ENCODE assay signal across 1 cellular context in the genomic region with DNA sequence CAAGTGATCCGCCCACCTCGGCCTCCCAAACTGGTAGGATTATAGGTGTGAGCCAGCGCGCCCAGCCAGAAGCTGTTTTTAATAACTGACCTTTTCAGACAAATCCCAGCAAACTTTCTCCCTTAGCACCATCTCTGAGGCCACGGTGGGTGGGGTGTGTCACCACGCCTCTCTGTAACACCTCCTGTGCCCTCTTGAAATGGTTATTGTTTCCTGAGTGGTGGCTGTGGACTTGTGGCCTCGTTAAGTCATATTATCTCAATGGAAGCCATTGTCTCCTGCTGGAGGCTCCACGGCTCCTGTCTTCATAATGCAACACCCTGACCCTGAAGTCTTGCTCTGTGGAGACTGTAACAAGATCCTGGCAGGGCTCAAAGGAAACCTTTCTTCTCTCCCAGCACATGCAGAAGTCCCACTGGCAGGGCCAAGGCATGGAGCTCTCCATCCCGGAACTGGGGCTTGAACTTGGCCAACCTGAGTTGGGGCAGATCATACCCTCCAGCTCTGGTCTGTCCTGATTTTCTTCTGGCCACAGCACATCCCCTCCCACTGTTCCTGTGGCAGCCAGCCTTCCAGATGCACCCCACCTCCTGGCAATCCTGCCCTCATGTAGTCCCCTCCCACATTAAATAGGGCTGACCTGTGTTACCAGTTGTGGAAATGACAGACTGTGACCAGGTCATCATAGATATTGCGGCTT.
TF ChIP-seq lines count a peak whose summit lies in the region.

No MANE protein-coding gene starts in this region.

TF ChIP-seq in HepG2, 621 proteins besides CTCF, POLR2A, EP300 and RAD21 (continued from another document and continues in another):
- peak; percentile 70; the same call in 1 of the 2 replicates for TF ChIP-seq NCOR1 (IDR thresholded peaks at IDR 0.05; ENCODE audit: borderline replicate concordance, low read length)
- TF ChIP-seq ZNF33A (CRISPR knock-in tag; IDR thresholded peaks at IDR 0.05; ENCODE audit: borderline replicate concordance): no peak
- TF ChIP-seq ZNF839 (CRISPR knock-in tag; IDR thresholded peaks at IDR 0.05; ENCODE audit: borderline replicate concordance): no peak
- no peak for TF ChIP-seq ZIK1 (CRISPR knock-in tag; IDR thresholded peaks at IDR 0.05; ENCODE audit: borderline replicate concordance, low read depth)
- no peak for TF ChIP-seq SP1 (IDR thresholded peaks at IDR 0.05)
- no peak for TF ChIP-seq SP1 (CRISPR knock-in tag; IDR thresholded peaks at IDR 0.05)
- no peak for TF ChIP-seq ZBTB8A (CRISPR knock-in tag; IDR thresholded peaks at IDR 0.05; ENCODE audit: borderline replicate concordance, low read depth)
- no peak for TF ChIP-seq ZNF260 (CRISPR knock-in tag; IDR thresholded peaks at IDR 0.05; ENCODE audit: borderline replicate concordance, low read depth)
- TF ChIP-seq SKI (IDR thresholded peaks at IDR 0.05; ENCODE audit: partially characterized antibody): no peak
- TF ChIP-seq, protein P1, sequence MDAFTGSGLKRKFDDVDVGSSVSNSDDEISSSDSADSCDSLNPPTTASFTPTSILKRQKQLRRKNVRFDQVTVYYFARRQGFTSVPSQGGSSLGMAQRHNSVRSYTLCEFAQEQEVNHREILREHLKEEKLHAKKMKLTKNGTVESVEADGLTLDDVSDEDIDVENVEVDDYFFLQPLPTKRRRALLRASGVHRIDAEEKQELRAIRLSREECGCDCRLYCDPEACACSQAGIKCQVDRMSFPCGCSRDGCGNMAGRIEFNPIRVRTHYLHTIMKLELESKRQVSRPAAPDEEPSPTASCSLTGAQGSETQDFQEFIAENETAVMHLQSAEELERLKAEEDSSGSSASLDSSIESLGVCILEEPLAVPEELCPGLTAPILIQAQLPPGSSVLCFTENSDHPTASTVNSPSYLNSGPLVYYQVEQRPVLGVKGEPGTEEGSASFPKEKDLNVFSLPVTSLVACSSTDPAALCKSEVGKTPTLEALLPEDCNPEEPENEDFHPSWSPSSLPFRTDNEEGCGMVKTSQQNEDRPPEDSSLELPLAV (CRISPR knock-in tag; conservative IDR thresholded peaks at IDR 0.05; ENCODE audit: low read depth): no peak
- TF ChIP-seq ARHGAP35 (CRISPR knock-in tag; IDR thresholded peaks at IDR 0.05; ENCODE audit: borderline replicate concordance): no peak
- TF ChIP-seq ZNF672 (CRISPR knock-in tag; IDR thresholded peaks at IDR 0.05): no peak
- TF ChIP-seq KDM5A (IDR thresholded peaks at IDR 0.05; ENCODE audit: borderline replicate concordance, low read length): no peak
- TF ChIP-seq ZNF891 (CRISPR knock-in tag; IDR thresholded peaks at IDR 0.05): no peak
- TF ChIP-seq, protein P2, sequence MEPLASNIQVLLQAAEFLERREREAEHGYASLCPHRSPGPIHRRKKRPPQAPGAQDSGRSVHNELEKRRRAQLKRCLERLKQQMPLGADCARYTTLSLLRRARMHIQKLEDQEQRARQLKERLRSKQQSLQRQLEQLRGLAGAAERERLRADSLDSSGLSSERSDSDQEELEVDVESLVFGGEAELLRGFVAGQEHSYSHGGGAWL (CRISPR knock-in tag; IDR thresholded peaks at IDR 0.05): no peak
- 0 out of 2 replicates have a peak, but pooled peaks have one; percentile 27 for TF ChIP-seq ZNF7 (CRISPR knock-in tag; IDR thresholded peaks at IDR 0.05)
- TF ChIP-seq, protein P3, sequence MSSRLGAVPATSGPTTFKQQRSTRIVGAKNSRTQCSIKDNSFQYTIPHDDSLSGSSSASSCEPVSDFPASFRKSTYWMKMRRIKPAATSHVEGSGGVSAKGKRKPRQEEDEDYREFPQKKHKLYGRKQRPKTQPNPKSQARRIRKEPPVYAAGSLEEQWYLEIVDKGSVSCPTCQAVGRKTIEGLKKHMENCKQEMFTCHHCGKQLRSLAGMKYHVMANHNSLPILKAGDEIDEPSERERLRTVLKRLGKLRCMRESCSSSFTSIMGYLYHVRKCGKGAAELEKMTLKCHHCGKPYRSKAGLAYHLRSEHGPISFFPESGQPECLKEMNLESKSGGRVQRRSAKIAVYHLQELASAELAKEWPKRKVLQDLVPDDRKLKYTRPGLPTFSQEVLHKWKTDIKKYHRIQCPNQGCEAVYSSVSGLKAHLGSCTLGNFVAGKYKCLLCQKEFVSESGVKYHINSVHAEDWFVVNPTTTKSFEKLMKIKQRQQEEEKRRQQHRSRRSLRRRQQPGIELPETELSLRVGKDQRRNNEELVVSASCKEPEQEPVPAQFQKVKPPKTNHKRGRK (CRISPR knock-in tag; IDR thresholded peaks at IDR 0.05): no peak
- TF ChIP-seq, protein P4, sequence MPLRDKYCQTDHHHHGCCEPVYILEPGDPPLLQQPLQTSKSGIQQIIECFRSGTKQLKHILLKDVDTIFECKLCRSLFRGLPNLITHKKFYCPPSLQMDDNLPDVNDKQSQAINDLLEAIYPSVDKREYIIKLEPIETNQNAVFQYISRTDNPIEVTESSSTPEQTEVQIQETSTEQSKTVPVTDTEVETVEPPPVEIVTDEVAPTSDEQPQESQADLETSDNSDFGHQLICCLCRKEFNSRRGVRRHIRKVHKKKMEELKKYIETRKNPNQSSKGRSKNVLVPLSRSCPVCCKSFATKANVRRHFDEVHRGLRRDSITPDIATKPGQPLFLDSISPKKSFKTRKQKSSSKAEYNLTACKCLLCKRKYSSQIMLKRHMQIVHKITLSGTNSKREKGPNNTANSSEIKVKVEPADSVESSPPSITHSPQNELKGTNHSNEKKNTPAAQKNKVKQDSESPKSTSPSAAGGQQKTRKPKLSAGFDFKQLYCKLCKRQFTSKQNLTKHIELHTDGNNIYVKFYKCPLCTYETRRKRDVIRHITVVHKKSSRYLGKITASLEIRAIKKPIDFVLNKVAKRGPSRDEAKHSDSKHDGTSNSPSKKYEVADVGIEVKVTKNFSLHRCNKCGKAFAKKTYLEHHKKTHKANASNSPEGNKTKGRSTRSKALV (CRISPR knock-in tag; IDR thresholded peaks at IDR 0.05): no peak
- no peak for TF ChIP-seq RFX5 (IDR thresholded peaks at IDR 0.05; ENCODE audit: low read depth, low read length)
- no peak for TF ChIP-seq NFRKB (IDR thresholded peaks at IDR 0.05)
- peak; percentile 48; the same call in 1 of the 2 replicates for TF ChIP-seq KDM6A (CRISPR knock-in tag; IDR thresholded peaks at IDR 0.05; ENCODE audit: low read depth)
- TF ChIP-seq, protein P5, sequence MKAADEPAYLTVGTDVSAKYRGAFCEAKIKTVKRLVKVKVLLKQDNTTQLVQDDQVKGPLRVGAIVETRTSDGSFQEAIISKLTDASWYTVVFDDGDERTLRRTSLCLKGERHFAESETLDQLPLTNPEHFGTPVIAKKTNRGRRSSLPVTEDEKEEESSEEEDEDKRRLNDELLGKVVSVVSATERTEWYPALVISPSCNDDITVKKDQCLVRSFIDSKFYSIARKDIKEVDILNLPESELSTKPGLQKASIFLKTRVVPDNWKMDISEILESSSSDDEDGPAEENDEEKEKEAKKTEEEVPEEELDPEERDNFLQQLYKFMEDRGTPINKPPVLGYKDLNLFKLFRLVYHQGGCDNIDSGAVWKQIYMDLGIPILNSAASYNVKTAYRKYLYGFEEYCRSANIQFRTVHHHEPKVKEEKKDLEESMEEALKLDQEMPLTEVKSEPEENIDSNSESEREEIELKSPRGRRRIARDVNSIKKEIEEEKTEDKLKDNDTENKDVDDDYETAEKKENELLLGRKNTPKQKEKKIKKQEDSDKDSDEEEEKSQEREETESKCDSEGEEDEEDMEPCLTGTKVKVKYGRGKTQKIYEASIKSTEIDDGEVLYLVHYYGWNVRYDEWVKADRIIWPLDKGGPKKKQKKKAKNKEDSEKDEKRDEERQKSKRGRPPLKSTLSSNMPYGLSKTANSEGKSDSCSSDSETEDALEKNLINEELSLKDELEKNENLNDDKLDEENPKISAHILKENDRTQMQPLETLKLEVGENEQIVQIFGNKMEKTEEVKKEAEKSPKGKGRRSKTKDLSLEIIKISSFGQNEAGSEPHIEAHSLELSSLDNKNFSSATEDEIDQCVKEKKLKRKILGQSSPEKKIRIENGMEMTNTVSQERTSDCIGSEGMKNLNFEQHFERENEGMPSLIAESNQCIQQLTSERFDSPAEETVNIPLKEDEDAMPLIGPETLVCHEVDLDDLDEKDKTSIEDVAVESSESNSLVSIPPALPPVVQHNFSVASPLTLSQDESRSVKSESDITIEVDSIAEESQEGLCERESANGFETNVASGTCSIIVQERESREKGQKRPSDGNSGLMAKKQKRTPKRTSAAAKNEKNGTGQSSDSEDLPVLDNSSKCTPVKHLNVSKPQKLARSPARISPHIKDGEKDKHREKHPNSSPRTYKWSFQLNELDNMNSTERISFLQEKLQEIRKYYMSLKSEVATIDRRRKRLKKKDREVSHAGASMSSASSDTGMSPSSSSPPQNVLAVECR (CRISPR knock-in tag; IDR thresholded peaks at IDR 0.05; ENCODE audit: borderline replicate concordance): no peak
- peak; percentile 69; the same call in 1 of the 2 replicates for TF ChIP-seq NR2F2 (IDR thresholded peaks at IDR 0.05; ENCODE audit: borderline replicate concordance, low read depth)
- no peak for TF ChIP-seq NAIF1 (CRISPR knock-in tag; IDR thresholded peaks at IDR 0.05; ENCODE audit: borderline replicate concordance)
- TF ChIP-seq, protein P6, sequence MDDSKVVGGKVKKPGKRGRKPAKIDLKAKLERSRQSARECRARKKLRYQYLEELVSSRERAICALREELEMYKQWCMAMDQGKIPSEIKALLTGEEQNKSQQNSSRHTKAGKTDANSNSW (CRISPR knock-in tag; IDR thresholded peaks at IDR 0.05; ENCODE audit: borderline replicate concordance): no peak
- TF ChIP-seq ASH2L (IDR thresholded peaks at IDR 0.05; ENCODE audit: insufficient read length, low read depth, low read length): peak; percentile 47
- peak; percentile 59 for TF ChIP-seq HMG20A (CRISPR knock-in tag; IDR thresholded peaks at IDR 0.05; ENCODE audit: borderline replicate concordance)
- TF ChIP-seq ZNF3 (CRISPR knock-in tag; IDR thresholded peaks at IDR 0.05): no peak
- TF ChIP-seq XBP1 (CRISPR knock-in tag; IDR thresholded peaks at IDR 0.05): no peak
- no peak for TF ChIP-seq CEBPB (IDR thresholded peaks at IDR 0.05; ENCODE audit: borderline replicate concordance, low read depth, low read length)
- TF ChIP-seq ONECUT2 (CRISPR knock-in tag; IDR thresholded peaks at IDR 0.05): no peak
- no peak for TF ChIP-seq NPAS2 (CRISPR knock-in tag; IDR thresholded peaks at IDR 0.05; ENCODE audit: borderline replicate concordance)
- no peak for TF ChIP-seq SNAPC2 (CRISPR knock-in tag; IDR thresholded peaks at IDR 0.05)
- TF ChIP-seq, protein P7, sequence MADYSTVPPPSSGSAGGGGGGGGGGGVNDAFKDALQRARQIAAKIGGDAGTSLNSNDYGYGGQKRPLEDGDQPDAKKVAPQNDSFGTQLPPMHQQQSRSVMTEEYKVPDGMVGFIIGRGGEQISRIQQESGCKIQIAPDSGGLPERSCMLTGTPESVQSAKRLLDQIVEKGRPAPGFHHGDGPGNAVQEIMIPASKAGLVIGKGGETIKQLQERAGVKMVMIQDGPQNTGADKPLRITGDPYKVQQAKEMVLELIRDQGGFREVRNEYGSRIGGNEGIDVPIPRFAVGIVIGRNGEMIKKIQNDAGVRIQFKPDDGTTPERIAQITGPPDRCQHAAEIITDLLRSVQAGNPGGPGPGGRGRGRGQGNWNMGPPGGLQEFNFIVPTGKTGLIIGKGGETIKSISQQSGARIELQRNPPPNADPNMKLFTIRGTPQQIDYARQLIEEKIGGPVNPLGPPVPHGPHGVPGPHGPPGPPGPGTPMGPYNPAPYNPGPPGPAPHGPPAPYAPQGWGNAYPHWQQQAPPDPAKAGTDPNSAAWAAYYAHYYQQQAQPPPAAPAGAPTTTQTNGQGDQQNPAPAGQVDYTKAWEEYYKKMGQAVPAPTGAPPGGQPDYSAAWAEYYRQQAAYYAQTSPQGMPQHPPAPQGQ (CRISPR knock-in tag; IDR thresholded peaks at IDR 0.05; ENCODE audit: borderline replicate concordance): no peak
- no peak for TF ChIP-seq BRD4 (CRISPR knock-in tag; IDR thresholded peaks at IDR 0.05)
- TF ChIP-seq, protein P8, sequence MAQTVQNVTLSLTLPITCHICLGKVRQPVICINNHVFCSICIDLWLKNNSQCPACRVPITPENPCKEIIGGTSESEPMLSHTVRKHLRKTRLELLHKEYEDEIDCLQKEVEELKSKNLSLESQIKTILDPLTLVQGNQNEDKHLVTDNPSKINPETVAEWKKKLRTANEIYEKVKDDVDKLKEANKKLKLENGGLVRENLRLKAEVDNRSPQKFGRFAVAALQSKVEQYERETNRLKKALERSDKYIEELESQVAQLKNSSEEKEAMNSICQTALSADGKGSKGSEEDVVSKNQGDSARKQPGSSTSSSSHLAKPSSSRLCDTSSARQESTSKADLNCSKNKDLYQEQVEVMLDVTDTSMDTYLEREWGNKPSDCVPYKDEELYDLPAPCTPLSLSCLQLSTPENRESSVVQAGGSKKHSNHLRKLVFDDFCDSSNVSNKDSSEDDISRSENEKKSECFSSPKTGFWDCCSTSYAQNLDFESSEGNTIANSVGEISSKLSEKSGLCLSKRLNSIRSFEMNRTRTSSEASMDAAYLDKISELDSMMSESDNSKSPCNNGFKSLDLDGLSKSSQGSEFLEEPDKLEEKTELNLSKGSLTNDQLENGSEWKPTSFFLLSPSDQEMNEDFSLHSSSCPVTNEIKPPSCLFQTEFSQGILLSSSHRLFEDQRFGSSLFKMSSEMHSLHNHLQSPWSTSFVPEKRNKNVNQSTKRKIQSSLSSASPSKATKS (CRISPR knock-in tag; IDR thresholded peaks at IDR 0.05): no peak
- TF ChIP-seq HES4 (CRISPR knock-in tag; IDR thresholded peaks at IDR 0.05; ENCODE audit: borderline replicate concordance): no peak
- no peak for TF ChIP-seq ZNF556 (CRISPR knock-in tag; IDR thresholded peaks at IDR 0.05; ENCODE audit: borderline replicate concordance)
- no peak for TF ChIP-seq ZNF569 (CRISPR knock-in tag; IDR thresholded peaks at IDR 0.05; ENCODE audit: borderline replicate concordance)
- no peak; the same call in 1 of the 2 replicates for TF ChIP-seq DMAP1 (CRISPR knock-in tag; IDR thresholded peaks at IDR 0.05)
- no peak for TF ChIP-seq WIZ (CRISPR knock-in tag; IDR thresholded peaks at IDR 0.05)
- no peak for TF ChIP-seq ZNF879 (CRISPR knock-in tag; IDR thresholded peaks at IDR 0.05)
- TF ChIP-seq, protein P9, sequence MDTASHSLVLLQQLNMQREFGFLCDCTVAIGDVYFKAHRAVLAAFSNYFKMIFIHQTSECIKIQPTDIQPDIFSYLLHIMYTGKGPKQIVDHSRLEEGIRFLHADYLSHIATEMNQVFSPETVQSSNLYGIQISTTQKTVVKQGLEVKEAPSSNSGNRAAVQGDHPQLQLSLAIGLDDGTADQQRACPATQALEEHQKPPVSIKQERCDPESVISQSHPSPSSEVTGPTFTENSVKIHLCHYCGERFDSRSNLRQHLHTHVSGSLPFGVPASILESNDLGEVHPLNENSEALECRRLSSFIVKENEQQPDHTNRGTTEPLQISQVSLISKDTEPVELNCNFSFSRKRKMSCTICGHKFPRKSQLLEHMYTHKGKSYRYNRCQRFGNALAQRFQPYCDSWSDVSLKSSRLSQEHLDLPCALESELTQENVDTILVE (CRISPR knock-in tag; IDR thresholded peaks at IDR 0.05): no peak; the same call in 1 of the 2 replicates
- no peak for TF ChIP-seq TOPORS (CRISPR knock-in tag; IDR thresholded peaks at IDR 0.05)
- no peak for TF ChIP-seq TCF7L2 (IDR thresholded peaks at IDR 0.05; ENCODE audit: low read depth, low read length)
- no peak for TF ChIP-seq SMAD1 (CRISPR knock-in tag; IDR thresholded peaks at IDR 0.05; ENCODE audit: borderline replicate concordance, low read depth)
- no peak for TF ChIP-seq SPEN (CRISPR knock-in tag; IDR thresholded peaks at IDR 0.05; ENCODE audit: low read depth)
